ENCODE assay signal across 1 cellular context in genomic region chr6:150336299-150336698, GRCh38.
TF ChIP-seq lines count a peak whose summit lies in the region.

No MANE protein-coding gene starts in this region.

TF ChIP-seq in Ishikawa, 13 proteins besides CTCF, POLR2A, EP300 and RAD21 (continued from another document):
- TF ChIP-seq CREB1 (IDR thresholded peaks at IDR 0.05; ENCODE audit: low read depth) (no peak), TAF1 (IDR thresholded peaks at IDR 0.05; ENCODE audit: low read depth) (no peak), YY1 (IDR thresholded peaks at IDR 0.05; ENCODE audit: low read depth) (no peak)
TF ChIP-seq in Ishikawa: peak in this region for 4.
